Comparison of ENCODE assay signal across 9 cellular contexts in genomic region chr6:111731404-111732195, GRCh38.
DNase-seq lines count a peak whose midpoint lies in the region; ATAC-seq and TF ChIP-seq lines count a peak whose summit lies in the region.
"Had no signal": no experiment of that assay in that cellular context is flagged by ENCODE, and none has a peak within 500 bp of the region (broad histone marks: within the 10 kb centered on the region; RNA-seq: fewer than 3 reads in every experiment).

No MANE protein-coding gene starts in this region.

- H3K27ac Mint-ChIP-seq in endodermal cell = no peak overlapping the region
- H3K27ac Mint-ChIP-seq in nephron progenitor cell = peak overlapping the region; percentile 30

- no peaks in the 10 kb centered on the region for H3K27me3 Mint-ChIP-seq in endodermal cell (ENCODE audit: insufficient read depth)
- H3K27me3 Mint-ChIP-seq in nephron progenitor cell (ENCODE audit: low read depth, poor library complexity) = peaks cover 4% of the 10 kb centered on the region

- peaks cover 13% of the 10 kb centered on the region for H3K36me3 ChIP-seq in endodermal cell (ENCODE audit: control insufficient read depth, insufficient read depth, low read length)

- H3K4me1 Mint-ChIP-seq in endodermal cell (peaks cover 32% of the 10 kb centered on the region), nephron progenitor cell (peaks cover 42% of the 10 kb centered on the region)

- H3K9me3 Mint-ChIP-seq in endodermal cell = peaks cover 18% of the 10 kb centered on the region
- peaks cover 36% of the 10 kb centered on the region for H3K9me3 Mint-ChIP-seq in nephron progenitor cell

- no peaks in the 10 kb centered on the region for H3K27me3 ChIP-seq in endodermal cell (ENCODE audit: control insufficient read depth, insufficient read depth, low read length, poor library complexity, severe bottlenecking)

- H3K9ac ChIP-seq in endodermal cell (ENCODE audit: extremely low read depth, low read length, poor library complexity, severe bottlenecking) = no peak overlapping the region

- no peak for TF ChIP-seq CTCF in endodermal cell (conservative IDR thresholded peaks at IDR 0.05)
- TF ChIP-seq CTCF in nephron progenitor cell (IDR thresholded peaks at IDR 0.05) = no peak

- H3K36me3 Mint-ChIP-seq in endodermal cell (ENCODE audit: low read depth) = peaks cover 30% of the 10 kb centered on the region
- H3K36me3 Mint-ChIP-seq in nephron progenitor cell (ENCODE audit: low read depth) = peaks cover 65% of the 10 kb centered on the region

- H3K4me3 Mint-ChIP-seq in endodermal cell (no peak overlapping the region), nephron progenitor cell (peak overlapping the region; percentile 36)

- peaks cover 20% of the 10 kb centered on the region for H3K9me3 ChIP-seq in endodermal cell (ENCODE audit: control insufficient read depth, low read length)

- peak overlapping the region; percentile 50 for H3K4me3 ChIP-seq in endodermal cell (ENCODE audit: low read length)

- 16 to 42% methylated on average over 4 to 6 of the region's 6 CpGs for WGBS in endodermal cell (ENCODE audit: insufficient coverage in 1 of 2, insufficient read length in 1 of 2), 2 experiments

- peak overlapping the region; percentile 98 for H3K27ac ChIP-seq in endodermal cell (ENCODE audit: low read depth, low read length)

- peaks cover 15% of the 10 kb centered on the region for H3K4me1 ChIP-seq in endodermal cell (ENCODE audit: control insufficient read depth, insufficient read depth, low read length)

- no peak for TF ChIP-seq POLR2A in erythroblast (IDR thresholded peaks at IDR 0.05; ENCODE audit: low read length)

- ATAC-seq in GM18867 (IDR thresholded peaks at IDR 0.05; ENCODE audit: unreplicated experiment) (peak; percentile 49), GM18873 (IDR thresholded peaks at IDR 0.05; ENCODE audit: low FRiP score, unreplicated experiment) (no peak)

- DNase-seq in NCI-H69 (lab: John Stamatoyannopoulos, UW) (peak; percentile 60), endodermal cell (peak; percentile 78), nephron progenitor cell (no peak), erythroblast (lab: John Stamatoyannopoulos, UW) (no peak), NCI-H128 (lab: John Stamatoyannopoulos, UW; ENCODE audit: unreplicated experiment) (no peak)
- DNase-seq in activated T-cell treated with anti-CD3 and anti-CD28 coated beads, Interleukin-2, amount 50 U/mL, for 1 hour = no peak
- DNase-seq: DMS53 had no signal

Comparison
In these comparisons a context has a peak if more than half of its experiments do, and no peak if none do; other contexts are left out.
1. DNase-seq: peak in NCI-H69 (single experiment) and endodermal cell (single experiment); none in nephron progenitor cell (single experiment), erythroblast (0 of 2), NCI-H128 (single experiment) and activated T-cell treated with anti-CD3 and anti-CD28 coated beads, Interleukin-2, amount 50 U/mL, for 1 hour (single experiment).